In genomic region chr3:160564205-160564922, GRCh38 we compare ENCODE assay signal across 8 cellular contexts. TPM values are rescaled to one million over a fixed set of nuclear protein-coding genes. Genes with fewer than 3 reads are reported as not detected.
DNase-seq lines count a peak whose midpoint lies in the region; ATAC-seq and TF ChIP-seq lines count a peak whose summit lies in the region.

No MANE protein-coding gene starts in this region.

- H3K27ac ChIP-seq in SU-DHL-6 (ENCODE audit: low read depth, low read length) (no peak overlapping the region), osteoblast (ENCODE audit: low read depth, low read length) (peak overlapping the region; percentile 78)

- no peak for ATAC-seq in GM21360 (IDR thresholded peaks at IDR 0.05; ENCODE audit: unreplicated experiment)
- ATAC-seq in HG03432 (IDR thresholded peaks at IDR 0.05; ENCODE audit: unreplicated experiment), result no peak

- H3K36me3 ChIP-seq in BJ (ENCODE audit: control insufficient read depth, insufficient read depth, low read length) (peaks cover 4% of the 10 kb centered on the region; the same call in 1 of the 2 replicates), H7 (replicated peaks; ENCODE audit: control insufficient read depth, insufficient read depth, low read length) (peaks cover 2% of the 10 kb centered on the region; the same call in 1 of the 2 replicates), SU-DHL-6 (ENCODE audit: low read length) (no peaks in the 10 kb centered on the region; the same call in 1 of the 2 replicates), osteoblast (ENCODE audit: insufficient read depth, low read length) (no peaks in the 10 kb centered on the region)

- POLR2A ChIA-PET in BJ (lab: Charles Lee), result no interaction called here

- no peaks in the 10 kb centered on the region for H3K9me3 ChIP-seq in SU-DHL-6 (ENCODE audit: insufficient read depth, low read length)
- H3K9me3 ChIP-seq in osteoblast (ENCODE audit: low read depth, low read length), result no peaks in the 10 kb centered on the region

- no peaks in the 10 kb centered on the region for H3K27me3 ChIP-seq in BJ (ENCODE audit: control insufficient read depth, insufficient read depth, low read length)
- no peaks in the 10 kb centered on the region for H3K27me3 ChIP-seq in H7 (ENCODE audit: control insufficient read depth, insufficient read depth, low read length)
- H3K27me3 ChIP-seq in SU-DHL-6 (ENCODE audit: low read length), result no peaks in the 10 kb centered on the region
- H3K27me3 ChIP-seq in osteoblast (ENCODE audit: insufficient read depth, low read length), result no peaks in the 10 kb centered on the region

- CTCF ChIA-PET in BJ (lab: Yijun Ruan, JAX), result no interaction called here

- H3K4me3 ChIP-seq in BJ (ENCODE audit: low read depth, low read length) (peak overlapping the region; percentile 73), H7 (ENCODE audit: insufficient read depth, low read depth, low read length) (peak overlapping the region; percentile 78), SU-DHL-6 (ENCODE audit: insufficient read depth, low read length, poor library complexity, severe bottlenecking) (peak overlapping the region; percentile 88), epithelial cell of proximal tubule (ENCODE audit: low read depth, low read length) (peak overlapping the region; percentile 81), osteoblast (ENCODE audit: insufficient read depth, low read length) (peak overlapping the region; percentile 85)

- H4K20me1 ChIP-seq in SU-DHL-6 (ENCODE audit: low read depth, low read length) (peaks cover 39% of the 10 kb centered on the region), osteoblast (ENCODE audit: insufficient read depth, low read length) (peaks cover 46% of the 10 kb centered on the region)

- H3K9me2 ChIP-seq in SU-DHL-6 (replicated peaks; ENCODE audit: insufficient read depth, low read length), result no peaks in the 10 kb centered on the region

- peaks cover 18% of the 10 kb centered on the region for H3K4me1 ChIP-seq in osteoblast (ENCODE audit: insufficient read depth, low read length)

- H3K79me2 ChIP-seq in SU-DHL-6 (ENCODE audit: insufficient read depth, low read length) (peaks cover 59% of the 10 kb centered on the region), osteoblast (ENCODE audit: insufficient read depth, low read length) (peaks cover 78% of the 10 kb centered on the region)

- no peak for DNase-seq in BJ (ENCODE audit: low read depth)
- peak; percentile 50 for DNase-seq in H7
- DNase-seq in epithelial cell of proximal tubule (ENCODE audit: low read depth), result no peak
- peak; percentile 78 for DNase-seq in osteoblast (ENCODE audit: insufficient read length, low spot score, missing footprints)
- no peak for DNase-seq in SHP77 treated with DMSO at 0.1 percent for 48 hours (lab: John Stamatoyannopoulos, UW)

- TF ChIP-seq CTCF in BJ (IDR thresholded peaks at IDR 0.05; ENCODE audit: insufficient read depth, low read depth, low read length) (no peak), SU-DHL-6 (IDR thresholded peaks at IDR 0.05; ENCODE audit: insufficient read depth, low read length, poor library complexity, severe bottlenecking) (no peak), epithelial cell of proximal tubule (conservative IDR thresholded peaks at IDR 0.05; ENCODE audit: low read depth, low read length) (no peak), osteoblast (IDR thresholded peaks at IDR 0.05; ENCODE audit: extremely low read depth, low read depth, low read length) (no peak)

- peak overlapping the region; percentile 83 for H3K9ac ChIP-seq in SU-DHL-6 (ENCODE audit: low read length)

- H3K4me2 ChIP-seq in SU-DHL-6 (ENCODE audit: low read depth, low read length, poor library complexity, severe bottlenecking), result peak overlapping the region; percentile 64
- peak overlapping the region; percentile 90 for H3K4me2 ChIP-seq in osteoblast (ENCODE audit: insufficient read depth, low read length)

- H2AFZ ChIP-seq in SU-DHL-6 (ENCODE audit: low read depth, low read length, severe bottlenecking) (no peak overlapping the region), osteoblast (ENCODE audit: low read length) (no peak overlapping the region)

- no peaks in the 10 kb centered on the region; the same call in 1 of the 2 replicates for H3F3A ChIP-seq in SU-DHL-6 (ENCODE audit: insufficient read depth)

RNA-seq across cellular contexts. Expression of gene KPNA4, which starts 1.0 kb away (rescaled TPM):
- 9.8 and 20.7 TPM in 2 replicates for polyA plus RNA-seq in BJ (2011; rRNA removed)
- polyA minus RNA-seq in BJ (2011; rRNA and poly(A)+ RNA removed), result 26.9 and 28.1 TPM in 2 replicates
- total RNA-seq in H7 (2014; rRNA removed; shearing (Covaris generic)), result 23.4 and 26.8 TPM in 2 replicates
- 17.0 and 27.7 TPM in 2 replicates for total RNA-seq in epithelial cell of proximal tubule
- 40.9 and 45.1 TPM in 2 replicates for total RNA-seq in osteoblast

Comparison
In these comparisons a context has a peak if more than half of its experiments do, and no peak if none do; other contexts are left out.
1. DNase-seq: peak in H7 (single experiment) and osteoblast (single experiment); none in BJ (single experiment), epithelial cell of proximal tubule (single experiment) and SHP77 treated with DMSO at 0.1 percent for 48 hours (single experiment).
2. Peak in every context shown above with its lines, with median percentiles within 50 percentile points of each other: H3K4me3 ChIP-seq.